Comparison of ENCODE assay signal across 8 cellular contexts in the genomic region with DNA sequence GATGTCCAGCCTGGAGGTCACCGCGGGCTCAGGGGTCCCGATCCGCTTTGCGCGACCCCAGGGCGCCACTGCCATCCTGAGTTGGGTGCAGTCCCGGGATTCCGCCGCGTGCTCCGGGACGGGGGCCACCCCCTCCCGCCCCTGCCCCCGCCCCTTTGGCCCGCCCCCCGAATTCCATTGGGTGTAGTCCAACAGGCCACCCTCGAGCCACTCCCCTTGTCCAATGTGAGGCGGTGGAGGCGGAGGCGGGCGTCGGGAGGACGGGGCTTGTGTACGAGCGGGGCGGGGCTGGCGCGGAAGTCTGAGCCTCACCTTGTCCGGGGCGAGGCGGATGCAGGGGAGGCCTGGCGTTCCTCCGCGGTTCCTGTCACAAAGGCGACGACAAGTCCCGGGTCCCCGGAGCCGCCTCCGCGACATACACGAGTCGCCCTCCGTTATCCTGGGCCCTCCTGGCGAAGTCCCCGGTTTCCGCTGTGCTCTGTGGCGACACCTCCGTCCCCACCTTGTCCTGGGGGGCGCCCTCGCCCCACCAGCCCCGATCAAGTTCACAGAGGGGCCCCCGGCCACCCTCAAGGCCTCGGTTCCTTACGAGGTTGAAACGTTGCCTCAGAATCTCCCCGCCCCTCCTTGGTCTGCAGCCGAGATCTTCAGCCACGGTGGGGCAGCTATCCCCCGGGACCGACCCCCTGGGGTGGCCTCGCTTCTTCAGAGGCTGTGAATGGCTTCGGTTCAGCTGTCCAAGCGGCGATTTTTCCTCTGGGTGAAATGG. TPM values are rescaled to one million over a fixed set of nuclear protein-coding genes. Genes with fewer than 3 reads are reported as not detected.
DNase-seq lines count a peak whose midpoint lies in the region; ATAC-seq and TF ChIP-seq lines count a peak whose summit lies in the region.

No MANE protein-coding gene starts in this region.

- H3K27me3 Mint-ChIP-seq in natural killer cell (ENCODE audit: low read depth in 2 of 2), result no peaks in the 10 kb centered on the region
- no peaks in the 10 kb centered on the region for H3K27me3 Mint-ChIP-seq in stimulated activated naive B cell treated with anti-CD40 and anti-IgM and Interleukin-4, amounts not matched to agents 10 μg/mL and 1 μg/mL and 100 μg/mL, for 72 hours

- peak overlapping the region; percentile 98 for H3K27ac ChIP-seq in RWPE1

- intact Hi-C loops in natural killer cell (cut with micrococcal nuclease), result no loop called here

- no peaks in the 10 kb centered on the region for H3K9me3 Mint-ChIP-seq in natural killer cell
- no peaks in the 10 kb centered on the region for H3K9me3 Mint-ChIP-seq in stimulated activated naive B cell treated with anti-CD40 and anti-IgM and Interleukin-4, amounts not matched to agents 10 μg/mL and 1 μg/mL and 100 μg/mL, for 72 hours

- H3K4me1 Mint-ChIP-seq in natural killer cell, result peaks cover 35 to 46% of the 10 kb centered on the region in 2 donors
- H3K4me1 Mint-ChIP-seq in stimulated activated naive B cell treated with anti-CD40 and anti-IgM and Interleukin-4, amounts not matched to agents 10 μg/mL and 1 μg/mL and 100 μg/mL, for 72 hours, result peaks cover 20 to 54% of the 10 kb centered on the region in 2 donors

- CTCF ChIA-PET in RWPE1 (lab: Yijun Ruan, JAX), result interaction anchor here (0.6 to 1.9 kb wide), 2 partner anchors 54 to 657 kb away, joined by 3 to 12 read pairs; no protein-coding TSS in a partner anchor

- DNase-seq in DMS79 treated with DMSO at 0.1 percent for 48 hours (lab: John Stamatoyannopoulos, UW), result peak; percentile 93
- peak; percentile 75 for DNase-seq in GOT3 (lab: John Stamatoyannopoulos, UW)
- peak; percentile 98 for DNase-seq in LoVo (ENCODE audit: low spot score)
- DNase-seq in RWPE1 (ENCODE audit: low spot score), result peak; percentile 90
- peak; percentile 97 for DNase-seq in activated T-helper 9 cell treated with anti-CD3 and anti-CD28 coated beads, Interleukin-2, amount 50 U/mL, for 16 hours (ENCODE audit: low read depth)
- peak; percentile 87 for DNase-seq in fibroblast of peridontal ligament (ENCODE audit: extremely low read depth)
- peak; percentile 92 for DNase-seq in natural killer cell
- peak; percentile 91 for DNase-seq in stimulated activated naive B cell treated with anti-CD40 and anti-IgM and Interleukin-4, amounts not matched to agents 10 μg/mL and 1 μg/mL and 100 μg/mL, for 72 hours

- ATAC-seq in natural killer cell, result peak; percentile 75 to 95 (median 89)
- ATAC-seq in stimulated activated naive B cell treated with anti-CD40 and anti-IgM and Interleukin-4, amounts not matched to agents 10 μg/mL and 1 μg/mL and 100 μg/mL, for 72 hours (replicated peaks), result peak; percentile 85 to 90

- H3K4me3 Mint-ChIP-seq in natural killer cell, result peak overlapping the region; percentile 96
- peak overlapping the region; percentile 93 to 96 for H3K4me3 Mint-ChIP-seq in stimulated activated naive B cell treated with anti-CD40 and anti-IgM and Interleukin-4, amounts not matched to agents 10 μg/mL and 1 μg/mL and 100 μg/mL, for 72 hours

- no peaks in the 10 kb centered on the region for H3K36me3 Mint-ChIP-seq in natural killer cell
- peaks cover 19 to 31% of the 10 kb centered on the region in 2 donors for H3K36me3 Mint-ChIP-seq in stimulated activated naive B cell treated with anti-CD40 and anti-IgM and Interleukin-4, amounts not matched to agents 10 μg/mL and 1 μg/mL and 100 μg/mL, for 72 hours

- TF ChIP-seq CTCF in RWPE1 (conservative IDR thresholded peaks at IDR 0.05; ENCODE audit: low read depth), result no peak
- no peak for TF ChIP-seq CTCF in natural killer cell (IDR thresholded peaks at IDR 0.05)

- POLR2A ChIA-PET in RWPE1 (lab: Yijun Ruan, JAX; ENCODE audit: low non-redundant PET), result interaction anchor here (0.7 kb wide), 1 partner anchor 54 kb away, joined by 3 read pairs; no protein-coding TSS in a partner anchor

- peak overlapping the region; percentile 91 to 97 for H3K27ac Mint-ChIP-seq in natural killer cell
- peak overlapping the region; percentile 98 for H3K27ac Mint-ChIP-seq in stimulated activated naive B cell treated with anti-CD40 and anti-IgM and Interleukin-4, amounts not matched to agents 10 μg/mL and 1 μg/mL and 100 μg/mL, for 72 hours

RNA-seq across cellular contexts. Expression of gene LDLR, which starts 1.2 kb away (rescaled TPM):
- total RNA-seq in natural killer cell, result 100 to 1,000 TPM in 2 of 3 donors, 10 to 100 TPM in 1; 84.7 to 172 (median 112) TPM

Comparison
In these comparisons a context has a peak if more than half of its experiments do, and no peak if none do; other contexts are left out.
1. Peak in every context shown above with its lines: DNase-seq, ATAC-seq and H3K27ac ChIP-seq.